ENCODE assay signal across 20 cellular contexts in the genomic region with DNA sequence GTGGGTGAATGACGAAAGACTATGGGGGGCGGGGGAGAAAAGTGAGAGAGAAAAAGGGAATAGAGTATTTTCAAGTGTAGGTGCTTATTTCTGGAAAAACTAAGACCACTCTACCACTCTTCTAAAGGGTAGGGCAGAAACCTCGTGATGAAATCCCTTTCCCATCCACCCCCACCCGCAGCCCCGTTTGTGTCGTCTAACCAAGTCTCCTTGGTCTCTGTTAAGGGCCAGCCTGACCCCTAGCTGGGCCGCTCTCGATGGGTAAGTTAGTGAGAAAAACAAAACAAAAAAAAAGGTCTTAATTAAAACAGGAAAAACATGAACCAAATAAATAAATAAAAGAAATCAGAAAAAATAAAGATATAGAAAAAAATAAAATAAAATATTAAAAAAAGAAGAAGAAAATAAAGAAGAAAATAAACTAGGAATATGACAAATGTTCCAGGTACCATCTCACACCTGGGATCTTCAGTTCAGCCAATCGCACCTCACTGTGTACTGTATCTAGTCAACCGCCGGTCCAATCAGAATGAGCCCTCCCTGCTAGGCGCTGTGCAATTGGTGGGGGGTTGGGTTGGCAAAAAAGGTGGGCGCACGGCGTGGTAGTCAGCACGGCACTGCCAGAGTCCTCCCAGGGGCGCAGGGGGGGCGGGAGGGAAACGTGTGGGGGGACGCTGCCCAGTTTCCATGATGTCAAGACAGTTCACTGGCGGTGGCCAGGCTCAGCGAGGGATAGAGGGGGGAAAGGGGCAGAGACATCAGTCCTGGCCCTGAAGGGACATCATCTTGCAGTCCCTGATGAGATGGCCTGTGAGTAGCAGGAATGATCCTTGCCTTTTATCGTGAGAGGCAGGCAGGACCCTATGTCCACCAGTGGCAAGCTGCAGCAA. TPM values are rescaled to one million over a fixed set of nuclear protein-coding genes. Genes with fewer than 3 reads are reported as not detected.
DNase-seq lines count a peak whose midpoint lies in the region; ATAC-seq and TF ChIP-seq lines count a peak whose summit lies in the region.
"Had no signal": no experiment of that assay in that cellular context is flagged by ENCODE, and none has a peak within 500 bp of the region (broad histone marks: within the 10 kb centered on the region; RNA-seq: fewer than 3 reads in every experiment).

No MANE protein-coding gene starts in this region.

- TF ChIP-seq EP300 in neural cell (conservative IDR thresholded peaks at IDR 0.05; ENCODE audit: poor library complexity, severe bottlenecking) = no peak
- no peak for TF ChIP-seq EP300 in esophagus muscularis mucosa (IDR thresholded peaks at IDR 0.05)

- H3K36me3 ChIP-seq in BLaER1 = peaks cover 75% of the 10 kb centered on the region
- H3K36me3 ChIP-seq in adipocyte (ENCODE audit: control insufficient read depth, insufficient read depth, low read length, severe bottlenecking) = peaks cover 72% of the 10 kb centered on the region
- peaks cover 25% of the 10 kb centered on the region for H3K36me3 ChIP-seq in neural cell (ENCODE audit: insufficient read depth, low read length)
- H3K36me3 ChIP-seq in esophagus muscularis mucosa = peaks cover 27 to 71% (median 68%) of the 10 kb centered on the region in 4 donors

- H3K79me2 ChIP-seq in neural cell (replicated peaks; ENCODE audit: insufficient read depth, low read length) = peaks cover 50% of the 10 kb centered on the region

- H3F3A ChIP-seq in neural cell (ENCODE audit: insufficient read depth, low read length, poor library complexity, severe bottlenecking) = peaks cover 5% of the 10 kb centered on the region

- no peaks in the 10 kb centered on the region for H3K9me2 ChIP-seq in neural cell (ENCODE audit: insufficient read depth, low read length)

- no peak for TF ChIP-seq CTCF in GM13977 (IDR thresholded peaks at IDR 0.05; ENCODE audit: extremely low read depth, insufficient read depth, missing control alignments)
- no peak for TF ChIP-seq CTCF in neural cell (IDR thresholded peaks at IDR 0.05; ENCODE audit: poor library complexity, severe bottlenecking)
- no peak for TF ChIP-seq CTCF in esophagus muscularis mucosa (IDR thresholded peaks at IDR 0.05)

- no peaks in the 10 kb centered on the region for H3K27me3 ChIP-seq in BLaER1
- no peaks in the 10 kb centered on the region for H3K27me3 ChIP-seq in adipocyte (replicated peaks; ENCODE audit: control insufficient read depth, insufficient read depth, low read length)
- H3K27me3 ChIP-seq in neural cell (ENCODE audit: insufficient read depth, low read depth, low read length) = no peaks in the 10 kb centered on the region
- no peaks in the 10 kb centered on the region for H3K27me3 ChIP-seq in esophagus muscularis mucosa
- H3K27me3 ChIP-seq: cardiac muscle cell, gastrocnemius medialis, hepatocyte, transverse colon had no signal

- H3K27ac ChIP-seq in BLaER1 (no peak overlapping the region), neural cell (ENCODE audit: low read length) (no peak overlapping the region), esophagus muscularis mucosa (replicated peaks in 1 of 4) (no peak overlapping the region)
- H3K27ac ChIP-seq: cardiac muscle cell, hepatocyte, transverse colon, WERI-Rb-1 had no signal

- H4K20me1 ChIP-seq in BLaER1 = peaks cover 92% of the 10 kb centered on the region
- peaks cover 31% of the 10 kb centered on the region for H4K20me1 ChIP-seq in neural cell (ENCODE audit: insufficient read depth)

- DNase-seq in GM13977 (ENCODE audit: low spot score) (peak; percentile 7), adipocyte (ENCODE audit: low read depth) (no peak), esophagus muscularis mucosa (ENCODE audit: extremely low spot score) (no peak), GF-D8 (lab: John Stamatoyannopoulos, UW) (no peak)
- DNase-seq: aorta; CD4-positive, CD25-positive, alpha-beta regulatory T cell; gastrocnemius medialis; mesendoderm; NCI-H446 treated with DMSO at 0.1 percent for 48 hours; transverse colon; WERI-Rb-1 had no signal

- no peak for TF ChIP-seq POLR2A in esophagus muscularis mucosa (IDR thresholded peaks at IDR 0.05; ENCODE audit: low read depth)

- in situ Hi-C loops in GM13977 (cut with MboI; ENCODE audit: low pct_unique_long_range_greater_than_20kb, low sequenced_read_pairs, unreplicated experiment) = no loop called here

- 80% methylated on average over 22 of the region's 23 CpGs for WGBS in esophagus muscularis mucosa

- H3K9ac ChIP-seq in BLaER1 = 0 out of 2 replicates have a peak overlapping the region, but pooled peaks have one; percentile 38
- H3K9ac ChIP-seq in adipocyte (ENCODE audit: low read length) = peak overlapping the region; percentile 16
- H3K9ac ChIP-seq in neural cell (ENCODE audit: low read length) = no peak overlapping the region

- intact Hi-C loops in esophagus muscularis mucosa (cut with DNase I) = no loop called here

- no peak overlapping the region for H3K4me2 ChIP-seq in BLaER1
- H3K4me2 ChIP-seq in neural cell (ENCODE audit: low read length) = no peak overlapping the region
- H3K4me2 ChIP-seq: hepatocyte had no signal

- ATAC-seq in HG03095 (IDR thresholded peaks at IDR 0.05; ENCODE audit: unreplicated experiment) = no peak
- ATAC-seq: gastrocnemius medialis, Right ventricle myocardium inferior had no signal

- H3K9me3 ChIP-seq in BLaER1 (no peaks in the 10 kb centered on the region), adipocyte (ENCODE audit: control insufficient read depth, low read length) (no peaks in the 10 kb centered on the region), neural cell (ENCODE audit: low read length) (no peaks in the 10 kb centered on the region), esophagus muscularis mucosa (no peaks in the 10 kb centered on the region)
- H3K9me3 ChIP-seq: gastrocnemius medialis, transverse colon had no signal

- H3K4me3 ChIP-seq in BLaER1 (no peak overlapping the region), adipocyte (ENCODE audit: low read length) (no peak overlapping the region), neural cell (ENCODE audit: low read length) (peak overlapping the region; percentile 72), esophagus muscularis mucosa (no peak overlapping the region)
- H3K4me3 ChIP-seq: cardiac muscle cell, gastrocnemius medialis, hepatocyte, transverse colon had no signal

- no peak overlapping the region for H2AFZ ChIP-seq in neural cell (ENCODE audit: low read depth, low read length)
- H2AFZ ChIP-seq: hepatocyte had no signal

- H3K4me1 ChIP-seq in BLaER1 = peaks cover 32% of the 10 kb centered on the region
- peaks cover 52% of the 10 kb centered on the region for H3K4me1 ChIP-seq in adipocyte (ENCODE audit: control insufficient read depth, insufficient read depth, low read length)
- peaks cover 22 to 47% (median 46%) of the 10 kb centered on the region in 4 donors for H3K4me1 ChIP-seq in esophagus muscularis mucosa

- no peak for TF ChIP-seq RAD21 in neural cell (conservative IDR thresholded peaks at IDR 0.05)

TF ChIP-seq in neural cell, 6 proteins besides CTCF, POLR2A, EP300 and RAD21:
- TF ChIP-seq, protein P1, sequence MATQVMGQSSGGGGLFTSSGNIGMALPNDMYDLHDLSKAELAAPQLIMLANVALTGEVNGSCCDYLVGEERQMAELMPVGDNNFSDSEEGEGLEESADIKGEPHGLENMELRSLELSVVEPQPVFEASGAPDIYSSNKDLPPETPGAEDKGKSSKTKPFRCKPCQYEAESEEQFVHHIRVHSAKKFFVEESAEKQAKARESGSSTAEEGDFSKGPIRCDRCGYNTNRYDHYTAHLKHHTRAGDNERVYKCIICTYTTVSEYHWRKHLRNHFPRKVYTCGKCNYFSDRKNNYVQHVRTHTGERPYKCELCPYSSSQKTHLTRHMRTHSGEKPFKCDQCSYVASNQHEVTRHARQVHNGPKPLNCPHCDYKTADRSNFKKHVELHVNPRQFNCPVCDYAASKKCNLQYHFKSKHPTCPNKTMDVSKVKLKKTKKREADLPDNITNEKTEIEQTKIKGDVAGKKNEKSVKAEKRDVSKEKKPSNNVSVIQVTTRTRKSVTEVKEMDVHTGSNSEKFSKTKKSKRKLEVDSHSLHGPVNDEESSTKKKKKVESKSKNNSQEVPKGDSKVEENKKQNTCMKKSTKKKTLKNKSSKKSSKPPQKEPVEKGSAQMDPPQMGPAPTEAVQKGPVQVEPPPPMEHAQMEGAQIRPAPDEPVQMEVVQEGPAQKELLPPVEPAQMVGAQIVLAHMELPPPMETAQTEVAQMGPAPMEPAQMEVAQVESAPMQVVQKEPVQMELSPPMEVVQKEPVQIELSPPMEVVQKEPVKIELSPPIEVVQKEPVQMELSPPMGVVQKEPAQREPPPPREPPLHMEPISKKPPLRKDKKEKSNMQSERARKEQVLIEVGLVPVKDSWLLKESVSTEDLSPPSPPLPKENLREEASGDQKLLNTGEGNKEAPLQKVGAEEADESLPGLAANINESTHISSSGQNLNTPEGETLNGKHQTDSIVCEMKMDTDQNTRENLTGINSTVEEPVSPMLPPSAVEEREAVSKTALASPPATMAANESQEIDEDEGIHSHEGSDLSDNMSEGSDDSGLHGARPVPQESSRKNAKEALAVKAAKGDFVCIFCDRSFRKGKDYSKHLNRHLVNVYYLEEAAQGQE (IDR thresholded peaks at IDR 0.05; ENCODE audit: borderline replicate concordance) = no peak
- no peak for TF ChIP-seq MXI1 (conservative IDR thresholded peaks at IDR 0.05; ENCODE audit: poor library complexity, severe bottlenecking)
- no peak for TF ChIP-seq EZH2 (IDR thresholded peaks at IDR 0.05; ENCODE audit: borderline replicate concordance, insufficient read depth, low read length, poor library complexity, severe bottlenecking)
- no peak for TF ChIP-seq POLR2AphosphoS5 (IDR thresholded peaks at IDR 0.05)
- TF ChIP-seq TAF1 (IDR thresholded peaks at IDR 0.05; ENCODE audit: low read depth) = no peak
- TF ChIP-seq SMC3 (conservative IDR thresholded peaks at IDR 0.05; ENCODE audit: poor library complexity) = no peak

RNA-seq across cellular contexts. Expression of a gene that starts 9.8 kb away (rescaled TPM):
- 31.7 and 37.0 TPM in 2 replicates for polyA plus RNA-seq in neural cell
- polyA minus RNA-seq in neural cell = 28.6 and 37.7 TPM in 2 replicates
- total RNA-seq in esophagus muscularis mucosa = 1 to 10 TPM; 2.5 to 5.9 (median 3.6) TPM

RNA-seq across cellular contexts. Expression of a gene that starts 25.1 kb away (rescaled TPM):
- not detected in 2 replicates for polyA plus RNA-seq in neural cell
- polyA minus RNA-seq in neural cell = not detected in 2 replicates
- not detected for total RNA-seq in esophagus muscularis mucosa
- total RNA-seq: activated T-helper 2 cell treated with anti-CD3 and anti-CD28 coated beads, Interferon-gamma antibody, Interleukin-2, Interleukin-4, amounts not matched to agents 10 μg/mL and 5 μg/mL and 100 μg/mL, durations not matched to agents 14 hours and 24 hours and 36 hours; aorta; CD4-positive, CD25-positive, alpha-beta regulatory T cell; gastrocnemius medialis; hepatocyte; omental fat pad; renal cortical epithelial cell; Right ventricle myocardium inferior; transverse colon had no signal
- polyA plus RNA-seq: aorta; cardiac muscle cell; CD4-positive, CD25-positive, alpha-beta regulatory T cell; hepatocyte had no signal

RNA-seq across cellular contexts. Expression of a gene that starts 27.8 kb away (rescaled TPM):
- 132 and 143 TPM in 2 replicates for polyA plus RNA-seq in neural cell
- 137 and 139 TPM in 2 replicates for polyA minus RNA-seq in neural cell
- 100 to 1,000 TPM in 1 of 4 donors, 10 to 100 TPM in 3; 60.1 to 101 (median 89.5) TPM for total RNA-seq in esophagus muscularis mucosa

RNA-seq across cellular contexts. Expression of a gene that starts 28.2 kb away (rescaled TPM):
- polyA plus RNA-seq in neural cell = 23.3 and 26.4 TPM in 2 replicates
- polyA minus RNA-seq in neural cell = 14.6 and 19.2 TPM in 2 replicates
- 10 to 100 TPM; 21.2 to 42.5 (median 34.0) TPM for total RNA-seq in esophagus muscularis mucosa

RNA-seq across cellular contexts. Expression of a gene that starts 32.4 kb away (rescaled TPM):
- polyA plus RNA-seq in neural cell = 147 and 168 TPM in 2 replicates
- polyA minus RNA-seq in neural cell = 118 and 123 TPM in 2 replicates
- 100 to 1,000 TPM; 135 to 155 (median 145) TPM for total RNA-seq in esophagus muscularis mucosa
